In genomic region chr1:20075345-20075744, GRCh38 we compare ENCODE assay signal across 1 cellular context.
TF ChIP-seq lines count a peak whose summit lies in the region.

No MANE protein-coding gene starts in this region.

TF ChIP-seq in K562, 482 proteins besides CTCF, POLR2A, EP300 and RAD21:
- no peak for TF ChIP-seq RNF2 (IDR thresholded peaks at IDR 0.05)
- TF ChIP-seq JUNB (CRISPR knock-in tag; conservative IDR thresholded peaks at IDR 0.05): no peak
- TF ChIP-seq RBM25 (IDR thresholded peaks at IDR 0.05; ENCODE audit: low read depth, low read length, severe bottlenecking): peak; percentile 61
